ENCODE assay signal across 8 cellular contexts in the genomic region with DNA sequence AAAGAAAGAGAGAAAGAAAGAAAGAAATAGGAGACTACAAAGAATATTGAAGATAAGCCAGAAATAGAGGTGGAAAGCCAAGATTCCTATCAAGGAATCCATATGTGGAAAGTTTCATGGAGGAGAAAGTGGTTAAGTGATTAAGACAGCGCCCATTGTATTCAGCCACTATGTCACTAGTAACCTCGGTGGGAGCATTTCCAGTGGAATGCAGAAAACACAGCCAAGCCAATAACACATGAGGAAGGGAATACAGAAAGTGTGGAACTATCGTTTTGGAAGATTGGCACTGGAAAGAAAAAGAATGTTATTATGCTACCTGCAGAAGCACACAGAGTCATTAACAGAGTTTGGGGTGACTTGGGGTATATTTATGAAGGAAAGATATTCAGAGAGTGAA. TPM values are rescaled to one million over a fixed set of nuclear protein-coding genes. Genes with fewer than 3 reads are reported as not detected.
"Had no signal": no experiment of that assay in that cellular context is flagged by ENCODE, and none has a peak within 500 bp of the region (broad histone marks: within the 10 kb centered on the region; RNA-seq: fewer than 3 reads in every experiment).

No MANE protein-coding gene starts in this region.

- H3K27ac Mint-ChIP-seq: GM23338, H9 had no signal

- FAIRE-seq: H1, H54, HTR-8/SVneo, K562 had no signal

- H2AFZ ChIP-seq: GM23338 had no signal

- H3K4me3 Mint-ChIP-seq: GM23338, H9 had no signal

- H3K4me3 ChIP-seq: GM23338, K562 had no signal

- H3K9me3 Mint-ChIP-seq: GM23338, H9 had no signal

- DNase-seq: H9, HCEC 1CT, IMR-90 had no signal

- H3K4me2 ChIP-seq: GM23338 had no signal

- ATAC-seq: GM23338, K562 had no signal

RNA-seq across cellular contexts. Expression of a gene that starts 2.7 kb away (rescaled TPM):
- total RNA-seq: H1, H9, IMR-90, K562 had no signal
- polyA plus RNA-seq: GM23338, IMR-90 had no signal
